In the genomic region with DNA sequence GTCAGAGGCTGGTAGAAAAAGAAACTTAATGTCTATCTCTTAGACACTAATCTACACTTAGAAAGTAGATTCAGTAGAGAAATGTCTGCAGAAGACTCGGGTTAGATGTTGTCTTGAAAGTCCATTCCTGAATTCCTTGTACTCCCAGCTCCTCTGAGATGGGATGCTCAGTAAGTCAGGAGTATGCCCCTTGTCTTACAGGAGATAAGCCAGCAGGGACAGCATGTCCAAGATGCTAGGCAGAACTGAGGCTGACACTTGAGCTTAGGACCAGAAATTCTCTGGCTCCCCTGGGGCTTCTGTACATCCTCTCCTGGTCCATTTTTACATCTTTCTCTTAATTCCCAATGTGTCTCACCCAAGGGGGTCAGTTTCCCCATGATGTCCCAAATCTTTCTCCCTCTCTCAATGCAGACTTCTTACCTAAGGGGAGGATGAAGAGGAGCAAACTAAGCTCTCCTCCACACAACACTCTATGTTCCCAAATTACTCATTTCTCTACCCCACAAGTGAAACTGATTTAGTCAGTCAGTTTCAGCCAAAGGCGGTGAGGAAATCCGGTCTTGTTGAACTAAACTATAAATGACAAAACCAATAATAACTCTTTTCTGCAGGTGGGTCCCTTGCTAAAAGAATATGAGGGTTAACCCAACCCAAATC, we compare ENCODE assay signal across 8 cellular contexts.
DNase-seq lines count a peak whose midpoint lies in the region; ATAC-seq, FAIRE-seq and TF ChIP-seq lines count a peak whose summit lies in the region.

No MANE protein-coding gene starts in this region.

- H3K4me1 ChIP-seq in PC-9 (replicated peaks; ENCODE audit: insufficient read depth) = no peaks in the 10 kb centered on the region

- H3K27me3 ChIP-seq in PC-9 (ENCODE audit: insufficient read depth, low read depth) = no peaks in the 10 kb centered on the region

- CTCF ChIA-PET in PC-9 (lab: Charles Lee) = no interaction called here

- peak; percentile 76 for ATAC-seq in GM18907 (IDR thresholded peaks at IDR 0.05; ENCODE audit: unreplicated experiment)
- ATAC-seq in HG02759 (IDR thresholded peaks at IDR 0.05; ENCODE audit: unreplicated experiment) = peak; percentile 71

- H3K36me3 Mint-ChIP-seq in mesothelial cell of epicardium = peaks cover 8% of the 10 kb centered on the region

- BruUV-seq in PC-9 (replicated peaks; lab: Mats Ljungman, UMichigan) = no TSS peak

- no peaks in the 10 kb centered on the region for H3K36me3 ChIP-seq in PC-9 (ENCODE audit: low read depth)

- DNase-seq in PC-9 = no peak
- DNase-seq in epithelial cell of esophagus (ENCODE audit: low read depth) = peak; percentile 57
- DNase-seq in urothelium cell line (ENCODE audit: low spot score) = no peak
- no peak for DNase-seq in mesothelial cell of epicardium (ENCODE audit: low spot score in 2 of 2, unreplicated experiment in 2 of 2)
- no peak for DNase-seq in erythroblast (lab: John Stamatoyannopoulos, UW)
- no peak for DNase-seq in LoVo (ENCODE audit: low spot score)

- TF ChIP-seq CTCF in PC-9 (conservative IDR thresholded peaks at IDR 0.05) (no peak), epithelial cell of esophagus (IDR thresholded peaks at IDR 0.05; ENCODE audit: insufficient read depth, low read depth, low read length, missing control alignments) (no peak), mesothelial cell of epicardium (IDR thresholded peaks at IDR 0.05; ENCODE audit: unreplicated experiment) (no peak)

- peak overlapping the region; percentile 61 for H3K27ac ChIP-seq in PC-9

- TF ChIP-seq POLR2A in erythroblast (IDR thresholded peaks at IDR 0.05; ENCODE audit: low read length) = no peak

- peaks cover 17% of the 10 kb centered on the region for H3K4me1 Mint-ChIP-seq in mesothelial cell of epicardium

- intact Hi-C loops in PC-9 (cut with micrococcal nuclease; ENCODE audit: unreplicated experiment) = no loop called here

- no peak overlapping the region for H3K27ac Mint-ChIP-seq in mesothelial cell of epicardium

- POLR2A ChIA-PET in PC-9 (lab: Charles Lee; ENCODE audit: unreplicated experiment) = no interaction called here

- peaks cover 30% of the 10 kb centered on the region for H3K9me3 Mint-ChIP-seq in mesothelial cell of epicardium

- FAIRE-seq in urothelium cell line (lab: Jason Lieb, UNC) = no peak

- H3F3A ChIP-seq in PC-9 (ENCODE audit: insufficient read depth, low read depth) = peaks cover 13% of the 10 kb centered on the region; the same call in 1 of the 2 replicates

- H3K9me3 ChIP-seq in PC-9 (ENCODE audit: insufficient read depth, low read depth) = no peaks in the 10 kb centered on the region

- H3K4me3 ChIP-seq in PC-9 (no peak overlapping the region), epithelial cell of esophagus (ENCODE audit: low read length) (no peak overlapping the region)

- no peak overlapping the region; the same call in 1 of the 2 replicates for H3K4me2 ChIP-seq in PC-9

- no peaks in the 10 kb centered on the region for H4K20me1 ChIP-seq in PC-9 (ENCODE audit: insufficient read depth)

- H3K4me3 Mint-ChIP-seq in mesothelial cell of epicardium = no peak overlapping the region

- H3K79me2 ChIP-seq in PC-9 (ENCODE audit: low read depth) = peaks cover 91% of the 10 kb centered on the region

- no peak overlapping the region for H2AFZ ChIP-seq in PC-9

- H3K9me2 ChIP-seq in PC-9 (ENCODE audit: insufficient read depth) = no peaks in the 10 kb centered on the region

- H3K27me3 Mint-ChIP-seq in mesothelial cell of epicardium (ENCODE audit: low read depth) = no peaks in the 10 kb centered on the region
